Comparison of ENCODE assay signal across 23 cellular contexts in genomic region chr22:46851941-46852340, GRCh38.
DNase-seq lines count a peak whose midpoint lies in the region; TF ChIP-seq lines count a peak whose summit lies in the region.
"Had no signal": no experiment of that assay in that cellular context is flagged by ENCODE, and none has a peak within 500 bp of the region (broad histone marks: within the 10 kb centered on the region; RNA-seq: fewer than 3 reads in every experiment).

No MANE protein-coding gene starts in this region.

- CTCF ChIA-PET in CD8-positive, alpha-beta memory T cell (lab: Charles Lee) = no interaction called here

- H3K36me3 ChIP-seq in esophagus muscularis mucosa = peaks cover 0 to 25% (median 3%) of the 10 kb centered on the region in 4 donors
- no peaks in the 10 kb centered on the region for H3K36me3 ChIP-seq in CD8-positive, alpha-beta memory T cell (ENCODE audit: insufficient read depth, low read length)

- H3K4me1 ChIP-seq in esophagus muscularis mucosa = no peaks in the 10 kb centered on the region
- H3K4me1 ChIP-seq in CD8-positive, alpha-beta memory T cell (ENCODE audit: insufficient read depth, low read length) = no peaks in the 10 kb centered on the region
- H3K4me1 ChIP-seq: SJSA1 had no signal

- H3K4me3 Mint-ChIP-seq in CD14-positive monocyte (no peak overlapping the region), osteocyte (ENCODE audit: unreplicated experiment) (no peak overlapping the region)
- no peak overlapping the region for H3K4me3 Mint-ChIP-seq in CD8-positive, alpha-beta memory T cell
- H3K4me3 Mint-ChIP-seq: CD8-positive, alpha-beta T cell had no signal

- no peak for TF ChIP-seq EP300 in esophagus muscularis mucosa (IDR thresholded peaks at IDR 0.05)

- intact Hi-C loops in CD14-positive monocyte (cut with micrococcal nuclease) (no loop called here), esophagus muscularis mucosa (cut with DNase I) (no loop called here)

- H3K36me3 Mint-ChIP-seq in CD14-positive monocyte (peaks cover 51 to 53% of the 10 kb centered on the region in 2 donors), osteocyte (ENCODE audit: unreplicated experiment) (peaks cover 10% of the 10 kb centered on the region)
- peaks cover 10 to 64% (median 11%) of the 10 kb centered on the region in 3 donors for H3K36me3 Mint-ChIP-seq in CD8-positive, alpha-beta memory T cell

- H3K4me3 ChIP-seq in Jurkat, Clone E6-1 (ENCODE audit: low read length) = no peak overlapping the region
- H3K4me3 ChIP-seq in esophagus muscularis mucosa = no peak overlapping the region
- no peak overlapping the region for H3K4me3 ChIP-seq in CD8-positive, alpha-beta memory T cell (ENCODE audit: low read length)
- H3K4me3 ChIP-seq: BLaER1 treated with 17β-estradiol and CSF1 and Interleukin-3, amounts not matched to agents 10 nM and 100 nM; K562; SJSA1 had no signal

- no peak for TF ChIP-seq CTCF in CD14-positive monocyte (IDR thresholded peaks at IDR 0.05)
- no peak for TF ChIP-seq CTCF in esophagus muscularis mucosa (IDR thresholded peaks at IDR 0.05)
- no peak for TF ChIP-seq CTCF in osteocyte (IDR thresholded peaks at IDR 0.05)

- no peak overlapping the region for H3K27ac ChIP-seq in esophagus muscularis mucosa (replicated peaks in 1 of 4)
- H3K27ac ChIP-seq in CD8-positive, alpha-beta memory T cell (ENCODE audit: low read depth, low read length) = no peak overlapping the region
- H3K27ac ChIP-seq: BLaER1 treated with 17β-estradiol and CSF1 and Interleukin-3, amounts not matched to agents 10 nM and 100 nM; SJSA1 had no signal

- H3K9me3 ChIP-seq in esophagus muscularis mucosa = no peaks in the 10 kb centered on the region
- H3K9me3 ChIP-seq in CD8-positive, alpha-beta memory T cell (ENCODE audit: low read length) = no peaks in the 10 kb centered on the region
- H3K9me3 ChIP-seq: SJSA1 had no signal

- no peak for TF ChIP-seq POLR2A in esophagus muscularis mucosa (IDR thresholded peaks at IDR 0.05; ENCODE audit: low read depth)

- DNase-seq in CD14-positive monocyte (ENCODE audit: low spot score) (no peak), esophagus muscularis mucosa (ENCODE audit: extremely low spot score) (peak; percentile 57), osteocyte (ENCODE audit: extremely low spot score, unreplicated experiment) (peak; percentile 76), GM19238 (ENCODE audit: insufficient read length, low spot score) (no peak), T1000 (lab: John Stamatoyannopoulos, UW) (no peak)
- DNase-seq in Jurkat, Clone E6-1 (ENCODE audit: low read depth, low spot score) = peak; percentile 18
- no peak for DNase-seq in CD8-positive, alpha-beta memory T cell
- DNase-seq: AML-193, Calu3, DMS79 treated with DMSO at 0.1 percent for 48 hours, Kasumi-1, MV-4-11, NCI-H1105, NCI-H1436 treated with DMSO at 0.1 percent for 48 hours, NCI-H187 treated with DMSO at 0.1 percent for 48 hours, NCI-H2107, NCI-H446, NCI-H524 treated with DMSO at 0.1 percent for 48 hours, NCI-H774 had no signal

- H3K9me3 Mint-ChIP-seq in CD14-positive monocyte (peaks cover 0 to 5% (median 1%) of the 10 kb centered on the region in 7 donors), osteocyte (ENCODE audit: unreplicated experiment) (no peaks in the 10 kb centered on the region)
- H3K9me3 Mint-ChIP-seq in CD8-positive, alpha-beta memory T cell = no peaks in the 10 kb centered on the region
- H3K9me3 Mint-ChIP-seq: CD8-positive, alpha-beta T cell had no signal

- WGBS in esophagus muscularis mucosa = 100% methylated on average over 1 of the region's 9 CpGs

- H3K4me1 Mint-ChIP-seq in CD14-positive monocyte (peaks cover 27% of the 10 kb centered on the region), osteocyte (ENCODE audit: unreplicated experiment) (peaks cover 2% of the 10 kb centered on the region)
- H3K4me1 Mint-ChIP-seq in CD8-positive, alpha-beta memory T cell = peaks cover 42 to 79% (median 77%) of the 10 kb centered on the region in 3 donors

- H3K27me3 ChIP-seq in esophagus muscularis mucosa = no peaks in the 10 kb centered on the region
- no peaks in the 10 kb centered on the region for H3K27me3 ChIP-seq in CD8-positive, alpha-beta memory T cell (ENCODE audit: insufficient read depth, low read length, poor library complexity, severe bottlenecking)
- H3K27me3 ChIP-seq: BLaER1 treated with 17β-estradiol and CSF1 and Interleukin-3, amounts not matched to agents 10 nM and 100 nM; SJSA1 had no signal

- POLR2A ChIA-PET in CD8-positive, alpha-beta memory T cell (lab: Charles Lee) = no interaction called here

- H3K27me3 Mint-ChIP-seq in CD14-positive monocyte (ENCODE audit: low read depth in 3 of 3) (peaks cover 0 to 4% (median 0%) of the 10 kb centered on the region in 3 donors), osteocyte (ENCODE audit: unreplicated experiment) (no peaks in the 10 kb centered on the region)
- H3K27me3 Mint-ChIP-seq in CD8-positive, alpha-beta memory T cell = peaks cover 0 to 2% of the 10 kb centered on the region in 2 donors

- H3K27ac Mint-ChIP-seq in CD14-positive monocyte = peak overlapping the region in 4 of 7 donors; percentile 12 to 94 (median 42)
- no peak overlapping the region for H3K27ac Mint-ChIP-seq in osteocyte (ENCODE audit: unreplicated experiment)
- H3K27ac Mint-ChIP-seq in CD8-positive, alpha-beta memory T cell = no peak overlapping the region
- H3K27ac Mint-ChIP-seq: CD8-positive, alpha-beta T cell had no signal

Comparison
In these comparisons a context has a peak if more than half of its experiments do, and no peak if none do; other contexts are left out.
1. DNase-seq: peak in Jurkat, Clone E6-1 (single experiment), esophagus muscularis mucosa (single experiment) and osteocyte (single experiment); none in CD14-positive monocyte (single experiment), GM19238 (single experiment), CD8-positive, alpha-beta memory T cell (0 of 5) and T1000 (single experiment).
2. H3K27ac Mint-ChIP-seq: peak in CD14-positive monocyte (4 of 7); none in osteocyte (single experiment) and CD8-positive, alpha-beta memory T cell (0 of 8).